Comparison of ENCODE assay signal across 16 cellular contexts in the genomic region with DNA sequence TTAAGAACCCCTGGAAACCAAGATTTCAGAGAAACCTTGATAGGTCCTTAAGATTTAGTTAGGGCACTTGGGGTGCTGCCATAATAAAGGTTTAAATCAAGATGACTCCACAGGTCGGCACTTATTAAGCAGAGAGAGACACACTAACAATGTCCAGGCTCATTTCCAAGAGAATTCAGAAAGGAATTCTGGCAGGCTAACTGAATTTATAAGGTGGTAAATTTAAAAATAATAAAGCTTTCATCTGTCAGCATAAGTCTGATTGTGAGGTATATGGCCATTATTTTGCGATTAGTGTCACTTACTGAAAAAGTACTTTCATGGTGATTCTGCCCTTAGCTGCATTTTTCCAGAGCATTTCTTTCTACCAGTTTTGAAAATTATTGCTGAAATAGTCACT.
DNase-seq lines count a peak whose midpoint lies in the region; ATAC-seq and TF ChIP-seq lines count a peak whose summit lies in the region.
"Had no signal": no experiment of that assay in that cellular context is flagged by ENCODE, and none has a peak within 500 bp of the region (broad histone marks: within the 10 kb centered on the region; RNA-seq: fewer than 3 reads in every experiment).

No MANE protein-coding gene starts in this region.

- TF ChIP-seq CTCF in RWPE2 (IDR thresholded peaks at IDR 0.05; ENCODE audit: poor library complexity, severe bottlenecking) (no peak), body of pancreas (IDR thresholded peaks at IDR 0.05) (no peak), A673 (conservative IDR thresholded peaks at IDR 0.05; ENCODE audit: low read depth, low read length) (no peak)

- H3K9me3 ChIP-seq in RWPE2 (ENCODE audit: severe bottlenecking), result no peaks in the 10 kb centered on the region
- no peaks in the 10 kb centered on the region for H3K9me3 ChIP-seq in right cardiac atrium (ENCODE audit: control insufficient read depth, low read length)
- no peaks in the 10 kb centered on the region for H3K9me3 ChIP-seq in body of pancreas
- peaks cover 2% of the 10 kb centered on the region for H3K9me3 ChIP-seq in A673 (ENCODE audit: low read depth, low read length, poor library complexity, severe bottlenecking)
- H3K9me3 ChIP-seq: BLaER1, Caco-2 had no signal

- 59% methylated on average over 2 of the region's 2 CpGs for WGBS in right cardiac atrium
- 64 to 68% methylated on average over 2 of the region's 2 CpGs for WGBS in body of pancreas, 2 donors

- H3K4me3 ChIP-seq in RWPE2 (ENCODE audit: severe bottlenecking) (no peak overlapping the region), right cardiac atrium (ENCODE audit: low read length) (no peak overlapping the region), body of pancreas (no peak overlapping the region), A673 (ENCODE audit: low read depth, low read length, poor library complexity, severe bottlenecking) (no peak overlapping the region)
- H3K4me3 ChIP-seq: BLaER1, GM23248 had no signal

- no peak for TF ChIP-seq POLR2A in body of pancreas (IDR thresholded peaks at IDR 0.05)

- H3K4me1 ChIP-seq in RWPE2 (ENCODE audit: insufficient read depth, poor library complexity, severe bottlenecking) (peaks cover 10% of the 10 kb centered on the region), right cardiac atrium (ENCODE audit: control insufficient read depth, insufficient read depth, low read length) (no peaks in the 10 kb centered on the region), body of pancreas (no peaks in the 10 kb centered on the region), A673 (ENCODE audit: insufficient read depth, low read length, poor library complexity, severe bottlenecking) (no peaks in the 10 kb centered on the region)
- H3K4me1 ChIP-seq: BLaER1, Caco-2 had no signal

- BruUV-seq in A673 (replicated peaks; lab: Mats Ljungman, UMichigan), result no TSS peak

- H3K27me3 ChIP-seq in RWPE2 (ENCODE audit: insufficient read depth, poor library complexity, severe bottlenecking), result no peaks in the 10 kb centered on the region
- H3K27me3 ChIP-seq in right cardiac atrium (ENCODE audit: control insufficient read depth, insufficient read depth), result no peaks in the 10 kb centered on the region
- H3K27me3 ChIP-seq in body of pancreas, result no peaks in the 10 kb centered on the region
- no peaks in the 10 kb centered on the region for H3K27me3 ChIP-seq in A673 (replicated peaks; ENCODE audit: insufficient read depth, low read depth, low read length, poor library complexity)
- H3K27me3 ChIP-seq: BLaER1 had no signal

- ATAC-seq in RWPE2 (ENCODE audit: low read depth), result no peak
- no peak for ATAC-seq in right cardiac atrium
- ATAC-seq in HG03108 (IDR thresholded peaks at IDR 0.05; ENCODE audit: unreplicated experiment), result no peak
- no peak for ATAC-seq in body of pancreas
- ATAC-seq: HCT116 had no signal

- H3K27ac ChIP-seq in RWPE2 (ENCODE audit: poor library complexity, severe bottlenecking) (peak overlapping the region; percentile 55), right cardiac atrium (ENCODE audit: low read length) (no peak overlapping the region), body of pancreas (no peak overlapping the region), A673 (ENCODE audit: low read depth, low read length, poor library complexity, severe bottlenecking) (no peak overlapping the region)
- H3K27ac ChIP-seq: BLaER1, GM23248 had no signal

- CTCF ChIA-PET in A673 (lab: Charles Lee), result no interaction called here

- POLR2A ChIA-PET in A673 (lab: Charles Lee; ENCODE audit: low non-redundant PET), result no interaction called here

- DNase-seq in M059J (ENCODE audit: low read depth) (peak; percentile 15), RWPE2 (ENCODE audit: low spot score) (no peak), left kidney (ENCODE audit: low read depth, low spot score) (peak; percentile 15), right cardiac atrium (no peak), body of pancreas (no peak), A673 (ENCODE audit: low spot score) (no peak)
- DNase-seq: AML-193; Caco-2; CD8-positive, alpha-beta memory T cell; DND-41; GF-D8; GM23248; IMR-90 had no signal

- intact Hi-C loops in right cardiac atrium (cut with DNase I), result no loop called here
- intact Hi-C loops in body of pancreas (cut with DNase I), result no loop called here
- intact Hi-C loops in A673 (cut with micrococcal nuclease; ENCODE audit: unreplicated experiment), result no loop called here

- H3K36me3 ChIP-seq in RWPE2 (ENCODE audit: low read depth) (no peaks in the 10 kb centered on the region), body of pancreas (replicated peaks in 1 of 2; ENCODE audit: insufficient read depth in 1 of 2, low read depth in 2 of 2) (no peaks in the 10 kb centered on the region), A673 (ENCODE audit: insufficient read depth, low read length, poor library complexity, severe bottlenecking) (no peaks in the 10 kb centered on the region)
- H3K36me3 ChIP-seq: BLaER1 had no signal

Comparison
In these comparisons a context has a peak if more than half of its experiments do, and no peak if none do; other contexts are left out.
1. DNase-seq: peak in M059J (single experiment) and left kidney (single experiment); none in RWPE2 (single experiment), right cardiac atrium (0 of 3), body of pancreas (0 of 4) and A673 (single experiment).